ENCODE assay signal across 8 cellular contexts in genomic region chr19:37077929-37078716, GRCh38. TPM values are rescaled to one million over a fixed set of nuclear protein-coding genes. Genes with fewer than 3 reads are reported as not detected.
A peak's percentile ranks its signal among the peaks of the same experiment; 100 is the strongest.
DNase-seq lines count a peak whose midpoint lies in the region; ATAC-seq and TF ChIP-seq lines count a peak whose summit lies in the region.

TSS of gene ZNF420 (plus strand) at chr19:37078433. CDS start at chr19:37089119, 10,686 bp downstream.

- H3K36me3 Mint-ChIP-seq in activated CD4-positive, alpha-beta T cell treated with anti-CD3 and anti-CD28 coated beads for 36 hours (ENCODE audit: low read depth), result peaks cover 46% of the 10 kb centered on the region

- peaks cover 23% of the 10 kb centered on the region for H3K4me1 Mint-ChIP-seq in activated CD4-positive, alpha-beta T cell treated with anti-CD3 and anti-CD28 coated beads for 36 hours

- H3K4me3 Mint-ChIP-seq in activated CD4-positive, alpha-beta T cell treated with anti-CD3 and anti-CD28 coated beads for 36 hours, result peak within 1 kb of the TSS; percentile 97

- H3K9me3 Mint-ChIP-seq in activated CD4-positive, alpha-beta T cell treated with anti-CD3 and anti-CD28 coated beads for 36 hours (ENCODE audit: low read depth), result peaks cover 19% of the 10 kb centered on the region

- no peaks in the 10 kb centered on the region for H3K36me3 ChIP-seq in kidney epithelial cell (ENCODE audit: control insufficient read depth, insufficient read depth, low read length)

- H3K27me3 ChIP-seq in kidney epithelial cell (ENCODE audit: control insufficient read depth, insufficient read depth, low read length), result no peaks in the 10 kb centered on the region

- peak; percentile 95 for ATAC-seq in HG03432 (IDR thresholded peaks at IDR 0.05; ENCODE audit: unreplicated experiment)
- peak; percentile 95 for ATAC-seq in activated CD4-positive, alpha-beta T cell treated with anti-CD3 and anti-CD28 coated beads for 36 hours

- peak within 1 kb of the TSS; percentile 97 for H3K4me3 ChIP-seq in choroid plexus epithelial cell (ENCODE audit: low read depth, low read length)
- peak within 1 kb of the TSS; percentile 98 for H3K4me3 ChIP-seq in kidney epithelial cell (ENCODE audit: low read depth, low read length)

- DNase-seq in AML-193 (lab: John Stamatoyannopoulos, UW), result peak; percentile 93
- DNase-seq in NCI-H510A treated with DMSO at 0.1 percent for 48 hours (lab: John Stamatoyannopoulos, UW), result peak; percentile 87
- peak; percentile 93 for DNase-seq in activated CD4-positive, alpha-beta T cell treated with anti-CD3 and anti-CD28 coated beads for 36 hours
- peak; percentile 97 for DNase-seq in choroid plexus epithelial cell (ENCODE audit: low read depth)
- DNase-seq in kidney epithelial cell (ENCODE audit: low read depth), result peak; percentile 84
- peak; percentile 91 for DNase-seq in stimulated activated CD4-positive, alpha-beta T cell treated with anti-CD3 and anti-CD28 coated beads, Interleukin-15, amount 100 ng/mL, for 24 hours

- TF ChIP-seq CTCF in choroid plexus epithelial cell (conservative IDR thresholded peaks at IDR 0.05; ENCODE audit: low read depth, low read length) (no peak), kidney epithelial cell (IDR thresholded peaks at IDR 0.05; ENCODE audit: insufficient read depth, low read length, poor library complexity, severe bottlenecking) (no peak)

- H3K27me3 Mint-ChIP-seq in activated CD4-positive, alpha-beta T cell treated with anti-CD3 and anti-CD28 coated beads for 36 hours, result no peaks in the 10 kb centered on the region

- CTCF ChIA-PET in activated CD4-positive, alpha-beta T cell treated with anti-CD3 and anti-CD28 coated beads for 36 hours (lab: Charles Lee), result interaction anchor here (0.6 to 1.1 kb wide), 3 partner anchors 105 to 566 kb away, joined by 3 to 6 read pairs (median 3); no protein-coding TSS in a partner anchor

- intact Hi-C loops in activated CD4-positive, alpha-beta T cell treated with anti-CD3 and anti-CD28 coated beads for 36 hours (cut with DNase I, micrococcal nuclease), result loop anchor here (1.0 to 5.0 kb wide), 23 partner anchors 94 to 864 kb away; partner anchors contain the start of genes ZNF383 (in 2 of the 2), ZNF568 (in 2 of the 2), ZNF829 (in 2 of the 2) and ZFP14 (in 1 of the 2)

- peak; percentile 67 for TF ChIP-seq POLR2A in GM19099 (IDR thresholded peaks at IDR 0.05; ENCODE audit: extremely low read depth, insufficient read length, low read depth)

- H3K27ac Mint-ChIP-seq in activated CD4-positive, alpha-beta T cell treated with anti-CD3 and anti-CD28 coated beads for 36 hours, result peak within 1 kb of the TSS; percentile 98

- POLR2A ChIA-PET in activated CD4-positive, alpha-beta T cell treated with anti-CD3 and anti-CD28 coated beads for 36 hours (lab: Charles Lee), result interaction anchor here (1.0 to 1.6 kb wide), 3 partner anchors 139 to 517 kb away, joined by 3 to 8 read pairs (median 6); partner anchors contain the start of genes ZNF383, ZNF540 and ZNF571

RNA-seq across cellular contexts. Expression of gene ZNF420, which starts in this region (rescaled TPM):
- total RNA-seq in activated CD4-positive, alpha-beta T cell treated with anti-CD3 and anti-CD28 coated beads for 36 hours, result 10 to 100 TPM in 1 of 2 experiments, 1 to 10 TPM in 1; 9.1 to 12.8 TPM
- 5.8 and 9.1 TPM in 2 replicates for total RNA-seq in kidney epithelial cell

Comparison
In these comparisons a context has a peak if more than half of its experiments do, and no peak if none do; other contexts are left out.
1. Peak in every context shown above with its lines: DNase-seq, ATAC-seq and H3K4me3 ChIP-seq.